ENCODE assay signal across 20 cellular contexts in genomic region chr15:93801206-93801605, GRCh38.
A peak's percentile ranks its signal among the peaks of the same experiment; 100 is the strongest.
DNase-seq lines count a peak whose midpoint lies in the region; ATAC-seq, FAIRE-seq and TF ChIP-seq lines count a peak whose summit lies in the region.
"Had no signal": no experiment of that assay in that cellular context is flagged by ENCODE, and none has a peak within 500 bp of the region (broad histone marks: within the 10 kb centered on the region; RNA-seq: fewer than 3 reads in every experiment).

No MANE protein-coding gene starts in this region.

- H3K36me3 ChIP-seq in GM23248 (ENCODE audit: low read depth) (no peaks in the 10 kb centered on the region), bronchial epithelial cell (ENCODE audit: control insufficient read depth, insufficient read depth, low read length) (no peaks in the 10 kb centered on the region), heart right ventricle (no peaks in the 10 kb centered on the region)
- H3K36me3 ChIP-seq: BLaER1 had no signal

- peak; percentile 26 for DNase-seq in GM23248
- peak; percentile 51 for DNase-seq in bronchial epithelial cell (ENCODE audit: low read depth)
- DNase-seq in foreskin keratinocyte, result peak; percentile 23 to 51
- DNase-seq in heart right ventricle, result no peak
- DNase-seq in activated CD4-positive, alpha-beta T cell treated with anti-CD3 and anti-CD28 coated beads for 4 hours, result no peak
- DNase-seq: Caco-2; CD4-positive, CD25-positive, alpha-beta regulatory T cell; CD8-positive, alpha-beta T cell; DMS 273 treated with DMSO at 0.1 percent for 48 hours; DMS79; EL; GDM1; HCEC 1CT had no signal

- H3K4me1 ChIP-seq in GM23248 (ENCODE audit: insufficient read depth) (no peaks in the 10 kb centered on the region), foreskin keratinocyte (no peaks in the 10 kb centered on the region), heart right ventricle (peaks cover 0 to 3% (median 0%) of the 10 kb centered on the region in 9 donors)
- H3K4me1 ChIP-seq: BLaER1, Caco-2 had no signal

- ATAC-seq in foreskin keratinocyte, result peak; percentile 44
- no peak for ATAC-seq in HG02981 (IDR thresholded peaks at IDR 0.05; ENCODE audit: unreplicated experiment)
- ATAC-seq in heart right ventricle, result no peak
- ATAC-seq in GM19324 (IDR thresholded peaks at IDR 0.05; ENCODE audit: low FRiP score, unreplicated experiment), result no peak
- ATAC-seq: CD8-positive, alpha-beta T cell had no signal

- intact Hi-C loops in heart right ventricle (cut with DNase I), result no loop called here

- no peak overlapping the region for H3K9ac ChIP-seq in GM23248
- H3K9ac ChIP-seq: BLaER1 had no signal

- no peak overlapping the region for H3K4me2 ChIP-seq in GM23248 (ENCODE audit: unreplicated experiment)
- H3K4me2 ChIP-seq: BLaER1 had no signal

- FAIRE-seq in bronchial epithelial cell (lab: Jason Lieb, UNC), result no peak
- FAIRE-seq: D721Med, GM12891, GM18507 had no signal

- no peaks in the 10 kb centered on the region for H3F3A ChIP-seq in GM23248 (ENCODE audit: insufficient read depth)

- no peak overlapping the region for H2AFZ ChIP-seq in GM23248

- H3K79me2 ChIP-seq in GM23248 (ENCODE audit: insufficient read depth), result no peaks in the 10 kb centered on the region

- H3K27me3 ChIP-seq in GM23248 (replicated peaks; ENCODE audit: insufficient read depth) (no peaks in the 10 kb centered on the region), bronchial epithelial cell (ENCODE audit: control insufficient read depth, insufficient read depth, low read length) (no peaks in the 10 kb centered on the region), foreskin keratinocyte (no peaks in the 10 kb centered on the region), heart right ventricle (no peaks in the 10 kb centered on the region)
- H3K27me3 ChIP-seq: BLaER1 had no signal

- no peak overlapping the region for H3K4me3 ChIP-seq in GM23248
- H3K4me3 ChIP-seq in bronchial epithelial cell (ENCODE audit: low read depth, low read length), result no peak overlapping the region
- H3K4me3 ChIP-seq in heart right ventricle, result no peak overlapping the region
- H3K4me3 ChIP-seq: BLaER1 had no signal

- H3K27ac ChIP-seq in GM23248 (no peak overlapping the region), foreskin keratinocyte (no peak overlapping the region), heart right ventricle (no peak overlapping the region)
- H3K27ac ChIP-seq: BLaER1, C4-2B had no signal

- H3K9me2 ChIP-seq in GM23248 (ENCODE audit: insufficient read depth), result no peaks in the 10 kb centered on the region

- TF ChIP-seq CTCF in bronchial epithelial cell (IDR thresholded peaks at IDR 0.05; ENCODE audit: insufficient read depth, low read length, severe bottlenecking), result no peak
- TF ChIP-seq CTCF in foreskin keratinocyte (conservative IDR thresholded peaks at IDR 0.05), result no peak
- no peak for TF ChIP-seq CTCF in heart right ventricle (IDR thresholded peaks at IDR 0.05)

- H3K9me3 ChIP-seq in GM23248 (ENCODE audit: low read depth) (no peaks in the 10 kb centered on the region), heart right ventricle (no peaks in the 10 kb centered on the region)
- H3K9me3 ChIP-seq: BLaER1, Caco-2 had no signal

- no peaks in the 10 kb centered on the region for H4K20me1 ChIP-seq in GM23248 (ENCODE audit: insufficient read depth)
- H4K20me1 ChIP-seq: BLaER1 had no signal

- in situ Hi-C loops in GM23248 (cut with MboI), result no loop called here

Comparison
In these comparisons a context has a peak if more than half of its experiments do, and no peak if none do; other contexts are left out.
1. DNase-seq: peak in GM23248 (single experiment), bronchial epithelial cell (single experiment) and foreskin keratinocyte (2 of 2); none in heart right ventricle (0 of 2) and activated CD4-positive, alpha-beta T cell treated with anti-CD3 and anti-CD28 coated beads for 4 hours (0 of 2).